ENCODE assay signal across 13 cellular contexts in the genomic region with DNA sequence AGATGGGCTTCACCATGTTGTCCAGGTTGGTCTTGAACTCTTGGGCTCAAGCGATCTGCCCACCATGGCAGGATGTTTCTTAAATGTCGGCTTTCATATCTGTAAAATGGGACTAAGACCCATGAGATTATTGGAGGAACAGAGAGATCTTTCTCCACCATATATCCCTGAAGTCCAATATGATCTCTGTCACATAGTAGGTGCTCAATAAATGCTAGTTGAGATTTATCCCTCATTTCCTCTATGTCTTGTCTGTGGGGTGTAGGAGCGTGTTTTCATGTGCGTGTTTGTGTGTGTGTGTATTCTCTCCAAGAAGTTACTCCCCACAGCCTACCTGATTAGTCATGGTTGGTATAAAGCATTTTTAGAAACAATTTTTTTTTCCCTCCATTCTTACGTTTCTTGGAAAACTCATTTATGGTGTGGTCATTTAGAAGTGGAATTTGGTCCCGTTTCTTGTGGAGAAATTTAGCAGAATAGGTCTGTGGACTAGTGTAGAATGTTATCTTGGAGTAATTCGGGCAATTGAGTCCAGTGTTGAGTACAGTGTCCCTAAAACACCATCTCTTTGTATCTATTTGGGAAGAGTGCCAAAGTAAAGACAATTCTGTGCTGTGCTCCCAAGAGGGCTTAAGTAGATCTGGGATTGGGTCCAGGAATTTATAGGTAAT. TPM values are rescaled to one million over a fixed set of nuclear protein-coding genes. Genes with fewer than 3 reads are reported as not detected.
DNase-seq lines count a peak whose midpoint lies in the region; ATAC-seq, FAIRE-seq and TF ChIP-seq lines count a peak whose summit lies in the region.
"Had no signal": no experiment of that assay in that cellular context is flagged by ENCODE, and none has a peak within 500 bp of the region (broad histone marks: within the 10 kb centered on the region; RNA-seq: fewer than 3 reads in every experiment).

No MANE protein-coding gene starts in this region.

- no peak overlapping the region for H3K23ac ChIP-seq in IMR-90 (ENCODE audit: low read depth, low read length)

- ATAC-seq in IMR-90 (ENCODE audit: low read depth) (no peak), HepG2 (no peak), GM18868 (IDR thresholded peaks at IDR 0.05; ENCODE audit: unreplicated experiment) (no peak)
- ATAC-seq: naive thymus-derived CD8-positive, alpha-beta T cell; stimulated activated effector memory CD8-positive, alpha-beta T cell treated with anti-CD3 and anti-CD28 coated beads, Interleukin-12 subunit alpha, Interleukin-12 subunit beta, amount 100 ng/mL, for 72 hours had no signal

- H4K91ac ChIP-seq in IMR-90 (ENCODE audit: insufficient read depth, low read depth, low read length): no peak overlapping the region

- 0 out of 2 replicates have a peak, but pooled peaks cover 6% of the 10 kb centered on the region for H3F3A ChIP-seq in MM.1S (ENCODE audit: insufficient read depth, low read length)

- H3K9ac ChIP-seq in IMR-90 (ENCODE audit: low read depth, low read length): no peak overlapping the region
- H3K9ac ChIP-seq in HepG2 (ENCODE audit: insufficient read depth, low read depth, low read length): no peak overlapping the region
- no peak overlapping the region for H3K9ac ChIP-seq in MM.1S (ENCODE audit: low read length)

- H3K18ac ChIP-seq in IMR-90 (ENCODE audit: low read depth, low read length): no peak overlapping the region

- H3K4me1 Mint-ChIP-seq in endothelial cell (ENCODE audit: unreplicated experiment): peaks cover 20% of the 10 kb centered on the region

- POLR2A ChIA-PET in IMR-90 (lab: Charles Lee; ENCODE audit: unreplicated experiment): no interaction called here
- POLR2A ChIA-PET in HepG2 (lab: Yijun Ruan, JAX): interaction anchor here (1.2 kb wide), 1 partner anchor 25 kb away, joined by 3 read pairs; a partner anchor contains a TSS

- H3K27ac Mint-ChIP-seq in endothelial cell (ENCODE audit: unreplicated experiment): no peak overlapping the region
- H3K27ac Mint-ChIP-seq: stimulated activated effector memory CD8-positive, alpha-beta T cell treated with anti-CD3 and anti-CD28 coated beads, Interleukin-12 subunit alpha, Interleukin-12 subunit beta, amount 100 ng/mL, for 72 hours had no signal

- no peaks in the 10 kb centered on the region for H3K9me2 ChIP-seq in MM.1S (replicated peaks; ENCODE audit: insufficient read depth, low read length)

- no peak overlapping the region for H3K4ac ChIP-seq in IMR-90 (ENCODE audit: low read depth, low read length)

- TF ChIP-seq POLR2A in IMR-90 (IDR thresholded peaks at IDR 0.05; ENCODE audit: low read depth, low read length): peak; percentile 38; the same call in 1 of the 2 replicates
- no peak for TF ChIP-seq POLR2A in HepG2 (IDR thresholded peaks at IDR 0.05; ENCODE audit: insufficient read depth in 1 of 2, low read depth in 2 of 2, low read length in 2 of 2)

- H4K5ac ChIP-seq in IMR-90 (ENCODE audit: low read depth, low read length): no peak overlapping the region

- peaks cover 13% of the 10 kb centered on the region for H3K36me3 ChIP-seq in IMR-90 (ENCODE audit: control insufficient read depth, insufficient read depth, low read length)
- peaks cover 5 to 15% of the 10 kb centered on the region in 2 experiments for H3K36me3 ChIP-seq in HepG2 (replicated peaks in 1 of 2; ENCODE audit: control insufficient read depth in 1 of 2, insufficient read depth in 2 of 2, low read length in 2 of 2)
- H3K36me3 ChIP-seq in MM.1S (replicated peaks; ENCODE audit: insufficient read depth, low read length): peaks cover 3% of the 10 kb centered on the region; the same call in 1 of the 2 replicates

- H2BK5ac ChIP-seq in IMR-90 (ENCODE audit: low read depth, low read length, poor library complexity, severe bottlenecking): no peak overlapping the region

- peaks cover 6% of the 10 kb centered on the region for H3K27me3 Mint-ChIP-seq in endothelial cell (ENCODE audit: unreplicated experiment)
- H3K27me3 Mint-ChIP-seq: naive thymus-derived CD8-positive, alpha-beta T cell had no signal

- H3K56ac ChIP-seq in IMR-90 (ENCODE audit: extremely low read depth, insufficient read depth, low read length): no peak overlapping the region

- no peak overlapping the region for H2AK5ac ChIP-seq in IMR-90 (ENCODE audit: low read depth, low read length)

- no peak overlapping the region for H3K14ac ChIP-seq in IMR-90 (replicated peaks; ENCODE audit: low read depth, low read length)

- no peak overlapping the region for H4K8ac ChIP-seq in IMR-90 (ENCODE audit: low read depth in 2 of 2, low read length in 2 of 2)

- in situ Hi-C loops in IMR-90 (cut with MboI; ENCODE audit: low sequenced_read_pairs) (loop anchor here (25.0 kb wide), 1 partner anchor 1099 kb away; no protein-coding TSS in a partner anchor), HepG2 (cut with HindIII; ENCODE audit: extremely low pct_ligation_motif_present, low pct_unique_long_range_greater_than_20kb) (no loop called here)

- intact Hi-C loops in IMR-90 (cut with micrococcal nuclease) (no loop called here), HepG2 (cut with micrococcal nuclease; ENCODE audit: unreplicated experiment) (loop anchor here (10.0 kb wide), 1 partner anchor 1112 kb away; a partner anchor contains a TSS)

- no peak overlapping the region for H2BK120ac ChIP-seq in IMR-90 (ENCODE audit: low read depth, low read length)

- H3K79me1 ChIP-seq in IMR-90 (ENCODE audit: low read depth in 1 of 2, low read length in 2 of 2): peaks cover 6 to 31% of the 10 kb centered on the region in 2 experiments; a peak in 3 of 4 replicates

- CTCF ChIA-PET in IMR-90 (lab: Yijun Ruan, JAX): no interaction called here
- CTCF ChIA-PET in HepG2 (lab: Yijun Ruan, JAX; ENCODE audit: low intra/inter-chr PET ratio, low total read pairs): no interaction called here

- H3K4me3 Mint-ChIP-seq in endothelial cell (ENCODE audit: unreplicated experiment): no peak overlapping the region
- H3K4me3 Mint-ChIP-seq: stimulated activated effector memory CD8-positive, alpha-beta T cell treated with anti-CD3 and anti-CD28 coated beads, Interleukin-12 subunit alpha, Interleukin-12 subunit beta, amount 100 ng/mL, for 72 hours had no signal

- no peaks in the 10 kb centered on the region for H3K27me3 ChIP-seq in IMR-90 (ENCODE audit: control insufficient read depth, insufficient read depth, low read length)
- H3K27me3 ChIP-seq in HepG2 (ENCODE audit: control insufficient read depth in 1 of 2, insufficient read depth in 2 of 2, low read length in 2 of 2): peaks cover 0 to 6% of the 10 kb centered on the region in 2 experiments; a peak in 1 of 5 replicates
- H3K27me3 ChIP-seq in MM.1S (replicated peaks; ENCODE audit: insufficient read depth, low read length): no peaks in the 10 kb centered on the region

- H4K20me1 ChIP-seq in IMR-90 (ENCODE audit: insufficient read depth, low read length) (peaks cover 57% of the 10 kb centered on the region), HepG2 (ENCODE audit: insufficient read depth, low read length) (peaks cover 26% of the 10 kb centered on the region), MM.1S (ENCODE audit: insufficient read depth, low read length) (peaks cover 21% of the 10 kb centered on the region; the same call in 1 of the 2 replicates)

- TF ChIP-seq EP300 in HepG2 (IDR thresholded peaks at IDR 0.05; ENCODE audit: low read depth in 2 of 2, low read length in 2 of 2): no peak
- no peak for TF ChIP-seq EP300 in HepG2 (CRISPR knock-in tag; IDR thresholded peaks at IDR 0.05; ENCODE audit: borderline replicate concordance)

- H3K27ac ChIP-seq in IMR-90 (ENCODE audit: insufficient read depth, low read length) (no peak overlapping the region), HepG2 (ENCODE audit: extremely low read length, insufficient read depth, low read length) (no peak overlapping the region), MM.1S (ENCODE audit: low read length) (no peak overlapping the region)
- H3K27ac ChIP-seq: epithelial cell of prostate had no signal

- H3K9me1 ChIP-seq in IMR-90 (ENCODE audit: insufficient read depth, low read length): no peaks in the 10 kb centered on the region; the same call in 1 of the 2 replicates

- DNase-seq in D341Med (ENCODE audit: low spot score): peak; percentile 34
- no peak for DNase-seq in IMR-90
- peak; percentile 34 for DNase-seq in SHP77 treated with DMSO at 0.1 percent for 48 hours (lab: John Stamatoyannopoulos, UW)
- peak; percentile 70 for DNase-seq in HepG2 (ENCODE audit: low spot score)
- no peak for DNase-seq in AG08396 (ENCODE audit: low spot score)
- DNase-seq in MM.1S: no peak
- no peak for DNase-seq in endothelial cell (ENCODE audit: low spot score)
- DNase-seq: activated CD8-positive, alpha-beta memory T cell treated with anti-CD3 and anti-CD28 coated beads for 24 hours; MV-4-11; naive thymus-derived CD8-positive, alpha-beta T cell had no signal

- no peak overlapping the region for H2BK20ac ChIP-seq in IMR-90 (ENCODE audit: low read depth, low read length)

- no CpG with 5 or more reads among the region's 7 CpGs for WGBS in IMR-90 (ENCODE audit: extremely low coverage in 2 of 2, insufficient read length in 1 of 2), 2 experiments
- 79% methylated on average over 7 of the region's 7 CpGs for WGBS in HepG2 (ENCODE audit: low lambda C conversion rate)

- H3K79me2 ChIP-seq in HepG2 (ENCODE audit: insufficient read depth, low read length) (peaks cover 60% of the 10 kb centered on the region), MM.1S (ENCODE audit: low read length) (peaks cover 79% of the 10 kb centered on the region)

- BruUV-seq in IMR-90 (replicated peaks; lab: Mats Ljungman, UMichigan): no TSS peak
- no TSS peak for BruUV-seq in HepG2 (replicated peaks; lab: Mats Ljungman, UMichigan)

- TF ChIP-seq RAD21 in IMR-90 (IDR thresholded peaks at IDR 0.05; ENCODE audit: low read length): no peak
- TF ChIP-seq RAD21 in HepG2 (CRISPR knock-in tag; IDR thresholded peaks at IDR 0.05): no peak

- H3K4me3 ChIP-seq in IMR-90 (ENCODE audit: insufficient read depth, low read depth, low read length) (no peak overlapping the region), HepG2 (replicated peaks in 1 of 3; ENCODE audit: insufficient read depth in 1 of 3, low read depth in 2 of 3, low read length in 3 of 3) (no peak overlapping the region), MM.1S (ENCODE audit: low read length) (no peak overlapping the region)

- peaks cover 13% of the 10 kb centered on the region for H3K36me3 Mint-ChIP-seq in endothelial cell (ENCODE audit: low read depth, unreplicated experiment)

- dilution Hi-C loops in IMR-90 (cut with HindIII; ENCODE audit: low sequenced_read_pairs, unreplicated experiment): no loop called here

- no peaks in the 10 kb centered on the region for H3K9me3 Mint-ChIP-seq in endothelial cell (ENCODE audit: unreplicated experiment)
- H3K9me3 Mint-ChIP-seq: naive thymus-derived CD8-positive, alpha-beta T cell; stimulated activated effector memory CD8-positive, alpha-beta T cell treated with anti-CD3 and anti-CD28 coated beads, Interleukin-12 subunit alpha, Interleukin-12 subunit beta, amount 100 ng/mL, for 72 hours had no signal

- no peak overlapping the region for H2BK15ac ChIP-seq in IMR-90 (ENCODE audit: low read depth, low read length)

- no peak overlapping the region for H3K4me2 ChIP-seq in IMR-90 (ENCODE audit: low read depth, low read length)
- peak overlapping the region; percentile 31 for H3K4me2 ChIP-seq in HepG2 (ENCODE audit: low read depth, low read length)
- no peak overlapping the region for H3K4me2 ChIP-seq in MM.1S (ENCODE audit: low read depth, low read length)

- H3K4me1 ChIP-seq in IMR-90 (ENCODE audit: control insufficient read depth, insufficient read depth, low read length) (peaks cover 9% of the 10 kb centered on the region), HepG2 (ENCODE audit: insufficient read depth, low read length) (peaks cover 42% of the 10 kb centered on the region), MM.1S (ENCODE audit: low read length) (0 out of 2 replicates have a peak, but pooled peaks cover 10% of the 10 kb centered on the region)

- no peak overlapping the region for H2AK9ac ChIP-seq in IMR-90 (replicated peaks; ENCODE audit: low read depth, low read length, poor library complexity)

- TF ChIP-seq CTCF in IMR-90 (conservative IDR thresholded peaks at IDR 0.05; ENCODE audit: low read depth, low read length) (no peak), HepG2 (CRISPR knock-in tag; IDR thresholded peaks at IDR 0.05) (no peak), MM.1S (IDR thresholded peaks at IDR 0.05; ENCODE audit: low read length) (no peak), endothelial cell (IDR thresholded peaks at IDR 0.05; ENCODE audit: unreplicated experiment) (no peak)

- no peak for FAIRE-seq in HepG2 (lab: Jason Lieb, UNC)

- H2AFZ ChIP-seq in IMR-90 (replicated peaks; ENCODE audit: low read length, poor library complexity) (no peak overlapping the region), HepG2 (ENCODE audit: low read length) (no peak overlapping the region), MM.1S (ENCODE audit: low read length) (no peak overlapping the region)

- H3K9me3 ChIP-seq in IMR-90 (ENCODE audit: control insufficient read depth, insufficient read depth, low read length) (no peaks in the 10 kb centered on the region), HepG2 (ENCODE audit: low read length) (no peaks in the 10 kb centered on the region), MM.1S (replicated peaks; ENCODE audit: insufficient read depth, low read length) (no peaks in the 10 kb centered on the region)

RNA-seq across cellular contexts. Expression of a gene that starts 4.3 kb away (rescaled TPM):
- total RNA-seq in IMR-90 (2012; rRNA removed) (82.1 and 133 TPM in 2 replicates), HepG2 (2016; rRNA removed; fragmentation: Illumina TruSeq; extraction: Trizol) (118 and 209 TPM in 2 replicates), endothelial cell (ENCODE audit: unreplicated experiment) (138 TPM)
- polyA plus RNA-seq in IMR-90 (2012; rRNA removed) (91.0 and 98.1 TPM in 2 replicates), HepG2 (2011; rRNA removed) (50.0 and 66.9 TPM in 2 replicates)
- 53.4 and 67.4 TPM in 2 replicates for polyA plus RNA-seq in IMR-90 (2012; cell fraction: cytosol; rRNA removed)
- 31.4 and 54.0 TPM in 2 replicates for polyA plus RNA-seq in IMR-90 (2012; cell fraction: nucleus; rRNA removed; ENCODE audit: low replicate concordance)
- 59.5 and 67.0 TPM in 2 replicates for total RNA-seq in HepG2 (2016; cell fraction: cytosol; rRNA removed; fragmentation: Illumina TruSeq; extraction: Trizol; ENCODE audit: low read depth)
- total RNA-seq in HepG2 (2016; cell fraction: insoluble cytoplasmic fraction; rRNA removed; fragmentation: Illumina TruSeq; extraction: Trizol): 113 and 182 TPM in 2 replicates
- total RNA-seq in HepG2 (2016; cell fraction: membrane; rRNA removed; fragmentation: Illumina TruSeq; extraction: Trizol): 152 and 164 TPM in 2 replicates
- total RNA-seq in HepG2 (2016; cell fraction: nucleus; rRNA removed; fragmentation: Illumina TruSeq; extraction: Trizol): 67.2 and 75.9 TPM in 2 replicates
- 45.9 and 56.3 TPM in 2 replicates for polyA plus RNA-seq in HepG2 (2011; cell fraction: cytosol; rRNA removed)
- polyA plus RNA-seq in HepG2 (2011; cell fraction: nucleus; rRNA removed): 15.4 and 18.5 TPM in 2 replicates
- 98.4 and 107 TPM in 2 replicates for polyA plus RNA-seq in HepG2 (2012)
- 84.6 and 85.9 TPM in 2 replicates for polyA plus RNA-seq in HepG2 (2016; cell fraction: cytosol; fragmentation: Illumina TruSeq; extraction: Trizol; ENCODE audit: low read depth)
- polyA plus RNA-seq in HepG2 (2016; cell fraction: insoluble cytoplasmic fraction; fragmentation: Illumina TruSeq; extraction: Trizol; ENCODE audit: low read depth): 184 and 200 TPM in 2 replicates
- 141 and 148 TPM in 2 replicates for polyA plus RNA-seq in HepG2 (2016; cell fraction: membrane; fragmentation: Illumina TruSeq; extraction: Trizol; ENCODE audit: low read depth)
- 89.3 and 99.2 TPM in 2 replicates for polyA plus RNA-seq in HepG2 (2016; cell fraction: nucleus; fragmentation: Illumina TruSeq; extraction: Trizol; ENCODE audit: insufficient read depth, low read depth)
- 120 and 181 TPM in 2 replicates for polyA minus RNA-seq in HepG2 (2011; rRNA and poly(A)+ RNA removed; ENCODE audit: low replicate concordance)
- 78.0 and 91.8 TPM in 2 replicates for polyA minus RNA-seq in HepG2 (2011; cell fraction: cytosol; rRNA and poly(A)+ RNA removed)
- 38.5 and 42.1 TPM in 2 replicates for polyA minus RNA-seq in HepG2 (2011; cell fraction: nucleus; rRNA and poly(A)+ RNA removed)

RNA-seq across cellular contexts. Expression of a gene that starts 24.6 kb away (rescaled TPM):
- total RNA-seq in IMR-90 (2012; rRNA removed) (58.6 and 59.7 TPM in 2 replicates), HepG2 (2016; rRNA removed; fragmentation: Illumina TruSeq; extraction: Trizol) (51.3 and 59.9 TPM in 2 replicates), endothelial cell (ENCODE audit: unreplicated experiment) (50.3 TPM)
- polyA plus RNA-seq in IMR-90 (2012; rRNA removed) (22.9 and 28.1 TPM in 2 replicates), HepG2 (2011; rRNA removed) (15.8 and 24.0 TPM in 2 replicates)
- polyA plus RNA-seq in IMR-90 (2012; cell fraction: cytosol; rRNA removed): 13.1 and 15.9 TPM in 2 replicates
- polyA plus RNA-seq in IMR-90 (2012; cell fraction: nucleus; rRNA removed; ENCODE audit: low replicate concordance): 5.7 and 19.6 TPM in 2 replicates
- 27.8 and 33.3 TPM in 2 replicates for total RNA-seq in HepG2 (2016; cell fraction: cytosol; rRNA removed; fragmentation: Illumina TruSeq; extraction: Trizol; ENCODE audit: low read depth)
- 54.4 and 63.8 TPM in 2 replicates for total RNA-seq in HepG2 (2016; cell fraction: insoluble cytoplasmic fraction; rRNA removed; fragmentation: Illumina TruSeq; extraction: Trizol)
- 39.9 and 46.1 TPM in 2 replicates for total RNA-seq in HepG2 (2016; cell fraction: membrane; rRNA removed; fragmentation: Illumina TruSeq; extraction: Trizol)
- 28.7 and 30.1 TPM in 2 replicates for total RNA-seq in HepG2 (2016; cell fraction: nucleus; rRNA removed; fragmentation: Illumina TruSeq; extraction: Trizol)
- 12.1 and 15.7 TPM in 2 replicates for polyA plus RNA-seq in HepG2 (2011; cell fraction: cytosol; rRNA removed)
- 6.4 and 7.9 TPM in 2 replicates for polyA plus RNA-seq in HepG2 (2011; cell fraction: nucleus; rRNA removed)
- polyA plus RNA-seq in HepG2 (2012): 18.4 and 33.0 TPM in 2 replicates
- 24.4 and 28.5 TPM in 2 replicates for polyA plus RNA-seq in HepG2 (2016; cell fraction: cytosol; fragmentation: Illumina TruSeq; extraction: Trizol; ENCODE audit: low read depth)
- polyA plus RNA-seq in HepG2 (2016; cell fraction: insoluble cytoplasmic fraction; fragmentation: Illumina TruSeq; extraction: Trizol; ENCODE audit: low read depth): 52.6 and 55.1 TPM in 2 replicates
- polyA plus RNA-seq in HepG2 (2016; cell fraction: membrane; fragmentation: Illumina TruSeq; extraction: Trizol; ENCODE audit: low read depth): 34.2 and 34.9 TPM in 2 replicates
- 30.6 and 34.6 TPM in 2 replicates for polyA plus RNA-seq in HepG2 (2016; cell fraction: nucleus; fragmentation: Illumina TruSeq; extraction: Trizol; ENCODE audit: insufficient read depth, low read depth)
- polyA minus RNA-seq in HepG2 (2011; rRNA and poly(A)+ RNA removed; ENCODE audit: low replicate concordance): 6.9 and 14.3 TPM in 2 replicates
- polyA minus RNA-seq in HepG2 (2011; cell fraction: cytosol; rRNA and poly(A)+ RNA removed): 14.5 and 18.7 TPM in 2 replicates
- 25.6 and 25.8 TPM in 2 replicates for polyA minus RNA-seq in HepG2 (2011; cell fraction: nucleus; rRNA and poly(A)+ RNA removed)

Comparison
In these comparisons a context has a peak if more than half of its experiments do, and no peak if none do; other contexts are left out.
1. DNase-seq: peak in D341Med (single experiment), SHP77 treated with DMSO at 0.1 percent for 48 hours (single experiment) and HepG2 (single experiment); none in IMR-90 (single experiment), AG08396 (single experiment), MM.1S (single experiment) and endothelial cell (single experiment).